Comparison of ENCODE assay signal across 1 cellular context in the genomic region with DNA sequence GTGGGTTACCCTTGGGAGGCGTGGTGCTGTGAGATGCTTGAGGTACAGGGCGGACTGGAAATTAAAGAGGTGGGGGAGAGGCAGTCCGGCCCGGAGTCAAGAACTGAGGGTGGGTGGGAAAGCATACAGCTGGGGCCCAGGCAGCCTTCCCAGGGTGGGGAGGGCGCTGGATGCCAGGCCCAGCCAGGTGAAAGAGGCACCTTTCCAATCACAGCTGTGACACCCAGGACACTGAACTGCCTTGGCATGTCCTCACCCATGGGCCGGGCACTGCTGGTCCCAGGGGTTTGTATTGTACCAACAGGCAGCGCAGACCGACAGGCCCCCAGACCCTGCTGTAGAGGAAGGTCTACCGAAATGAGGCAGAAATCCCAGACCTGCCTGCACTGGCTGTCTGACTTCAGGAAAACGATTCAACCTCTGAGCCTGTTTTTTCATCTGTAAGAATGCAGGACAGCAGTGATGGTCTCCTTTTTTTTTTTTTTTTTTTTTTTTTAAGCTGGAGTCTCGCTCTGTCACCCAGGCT.
TF ChIP-seq lines count a peak whose summit lies in the region.

No MANE protein-coding gene starts in this region.

TF ChIP-seq in HCT116, 20 proteins besides CTCF, POLR2A, EP300 and RAD21:
- TF ChIP-seq EZH2phosphoT487 (IDR thresholded peaks at IDR 0.05; ENCODE audit: borderline replicate concordance) (no peak), JUND (IDR thresholded peaks at IDR 0.05) (no peak), EZH2 (IDR thresholded peaks at IDR 0.05) (no peak)
- TF ChIP-seq, protein P1, sequence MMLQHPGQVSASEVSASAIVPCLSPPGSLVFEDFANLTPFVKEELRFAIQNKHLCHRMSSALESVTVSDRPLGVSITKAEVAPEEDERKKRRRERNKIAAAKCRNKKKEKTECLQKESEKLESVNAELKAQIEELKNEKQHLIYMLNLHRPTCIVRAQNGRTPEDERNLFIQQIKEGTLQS (IDR thresholded peaks at IDR 0.05): no peak
